In genomic region chr22:24282401-24282800, GRCh38 we compare ENCODE assay signal across 23 cellular contexts. TPM values are rescaled to one million over a fixed set of nuclear protein-coding genes. Genes with fewer than 3 reads are reported as not detected.
DNase-seq lines count a peak whose midpoint lies in the region; ATAC-seq and TF ChIP-seq lines count a peak whose summit lies in the region.
"Had no signal": no experiment of that assay in that cellular context is flagged by ENCODE, and none has a peak within 500 bp of the region (broad histone marks: within the 10 kb centered on the region; RNA-seq: fewer than 3 reads in every experiment).

No MANE protein-coding gene starts in this region.

- ATAC-seq in CD8-positive, alpha-beta T cell, result no peak
- no peak for ATAC-seq in PC-3

- no peak for TF ChIP-seq CTCF in CD8-positive, alpha-beta T cell (IDR thresholded peaks at IDR 0.05)
- TF ChIP-seq CTCF in PC-3 (conservative IDR thresholded peaks at IDR 0.05; ENCODE audit: low read depth, low read length), result no peak
- no peak for TF ChIP-seq CTCF in epithelial cell of esophagus (IDR thresholded peaks at IDR 0.05; ENCODE audit: insufficient read depth, low read depth, low read length, missing control alignments)
- TF ChIP-seq CTCF in mesothelial cell of epicardium (IDR thresholded peaks at IDR 0.05; ENCODE audit: unreplicated experiment), result no peak
- no peak for TF ChIP-seq CTCF in Caco-2 (IDR thresholded peaks at IDR 0.05; ENCODE audit: insufficient read depth in 1 of 2, low read depth in 1 of 2, low read length in 1 of 2, severe bottlenecking in 1 of 2, unreplicated experiment in 1 of 2)

- H3K9me2 ChIP-seq in PC-3 (replicated peaks; ENCODE audit: low read length), result no peaks in the 10 kb centered on the region

- H3K4me1 Mint-ChIP-seq in CD8-positive, alpha-beta T cell (ENCODE audit: low read depth), result peaks cover 63% of the 10 kb centered on the region
- peaks cover 43% of the 10 kb centered on the region for H3K4me1 Mint-ChIP-seq in mesothelial cell of epicardium
- peaks cover 29% of the 10 kb centered on the region for H3K4me1 Mint-ChIP-seq in Caco-2 (ENCODE audit: low read depth, unreplicated experiment)

- no peaks in the 10 kb centered on the region for H3K9me3 ChIP-seq in CD8-positive, alpha-beta T cell (ENCODE audit: low read length)
- H3K9me3 ChIP-seq in PC-3 (ENCODE audit: low read length), result no peaks in the 10 kb centered on the region
- no peaks in the 10 kb centered on the region for H3K9me3 ChIP-seq in Caco-2

- no peaks in the 10 kb centered on the region for H3F3A ChIP-seq in PC-3 (ENCODE audit: low read length, unreplicated experiment)

- no peaks in the 10 kb centered on the region for H4K20me1 ChIP-seq in PC-3 (ENCODE audit: low read length)

- peaks cover 12% of the 10 kb centered on the region for H3K36me3 Mint-ChIP-seq in CD8-positive, alpha-beta T cell
- H3K36me3 Mint-ChIP-seq in mesothelial cell of epicardium (no peaks in the 10 kb centered on the region), Caco-2 (ENCODE audit: insufficient read depth, unreplicated experiment) (peaks cover 7% of the 10 kb centered on the region)

- no peak overlapping the region for H2AFZ ChIP-seq in PC-3 (ENCODE audit: low read length)

- peaks cover 60% of the 10 kb centered on the region for H3K79me2 ChIP-seq in PC-3 (ENCODE audit: low read length)

- H3K27me3 ChIP-seq in CD8-positive, alpha-beta T cell (ENCODE audit: insufficient read depth, low read length), result no peaks in the 10 kb centered on the region
- H3K27me3 ChIP-seq in PC-3 (ENCODE audit: low read length), result no peaks in the 10 kb centered on the region
- H3K27me3 ChIP-seq in Caco-2 (replicated peaks; ENCODE audit: control insufficient read depth, insufficient read depth, low read length), result no peaks in the 10 kb centered on the region

- no peak overlapping the region for H3K4me3 ChIP-seq in CD8-positive, alpha-beta T cell (ENCODE audit: low read depth, low read length)
- H3K4me3 ChIP-seq in PC-3 (ENCODE audit: low read length), result no peak overlapping the region
- no peak overlapping the region for H3K4me3 ChIP-seq in epithelial cell of esophagus (ENCODE audit: low read length)
- H3K4me3 ChIP-seq in Caco-2 (ENCODE audit: low read depth, low read length), result no peak overlapping the region

- no peaks in the 10 kb centered on the region for H3K27me3 Mint-ChIP-seq in CD8-positive, alpha-beta T cell (ENCODE audit: low read depth)
- no peaks in the 10 kb centered on the region for H3K27me3 Mint-ChIP-seq in mesothelial cell of epicardium (ENCODE audit: low read depth)
- no peaks in the 10 kb centered on the region for H3K27me3 Mint-ChIP-seq in Caco-2 (ENCODE audit: insufficient read depth, unreplicated experiment)
- H3K27me3 Mint-ChIP-seq: CD4-positive, CD25-positive, alpha-beta regulatory T cell had no signal

- no peak overlapping the region for H3K4me2 ChIP-seq in PC-3 (ENCODE audit: low read length)

- H3K9me3 Mint-ChIP-seq in CD8-positive, alpha-beta T cell, result no peaks in the 10 kb centered on the region
- H3K9me3 Mint-ChIP-seq in mesothelial cell of epicardium (no peaks in the 10 kb centered on the region), Caco-2 (ENCODE audit: unreplicated experiment) (no peaks in the 10 kb centered on the region)
- H3K9me3 Mint-ChIP-seq: CD4-positive, CD25-positive, alpha-beta regulatory T cell had no signal

- peak overlapping the region; percentile 69 for H3K27ac Mint-ChIP-seq in CD8-positive, alpha-beta T cell
- peak overlapping the region; percentile 97 for H3K27ac Mint-ChIP-seq in mesothelial cell of epicardium
- H3K27ac Mint-ChIP-seq in Caco-2 (ENCODE audit: unreplicated experiment), result no peak overlapping the region

- H3K4me3 Mint-ChIP-seq in CD8-positive, alpha-beta T cell, result no peak overlapping the region
- H3K4me3 Mint-ChIP-seq in mesothelial cell of epicardium (no peak overlapping the region), Caco-2 (ENCODE audit: unreplicated experiment) (no peak overlapping the region)

- no peak for DNase-seq in CD8-positive, alpha-beta T cell
- DNase-seq in PC-3 (peak; percentile 58), epithelial cell of esophagus (ENCODE audit: low read depth) (peak; percentile 81), mesothelial cell of epicardium (ENCODE audit: low spot score in 2 of 2, unreplicated experiment in 2 of 2) (no peak), UCSD-AML1 (lab: John Stamatoyannopoulos, UW; ENCODE audit: unreplicated experiment) (no peak), CD1c-positive myeloid dendritic cell (ENCODE audit: extremely low spot score) (no peak), amniotic stem cell (lab: John Stamatoyannopoulos, UW) (no peak), Caco-2 (no peak)
- DNase-seq: CD4-positive, CD25-positive, alpha-beta regulatory T cell; DMS79 treated with DMSO at 0.1 percent for 48 hours; GF-D8; Kasumi-1; MV-4-11; NCI-H1105; NCI-H1436 treated with DMSO at 0.1 percent for 48 hours; NCI-H187 treated with DMSO at 0.1 percent for 48 hours; NCI-H2171 treated with DMSO at 0.1 percent for 48 hours; NCI-H524; NCI-H748 treated with DMSO at 0.1 percent for 48 hours; SHP77 treated with DMSO at 0.1 percent for 48 hours had no signal

- H3K27ac ChIP-seq in CD8-positive, alpha-beta T cell (ENCODE audit: low read depth, low read length), result no peak overlapping the region
- no peak overlapping the region for H3K27ac ChIP-seq in PC-3 (ENCODE audit: low read length)

- POLR2A ChIA-PET in CD8-positive, alpha-beta T cell (lab: Charles Lee), result no interaction called here
- POLR2A ChIA-PET in PC-3 (lab: Charles Lee; ENCODE audit: unreplicated experiment) (no interaction called here), Caco-2 (lab: Charles Lee) (no interaction called here)

- no peak overlapping the region for H3K9ac ChIP-seq in PC-3 (ENCODE audit: low read length)

- intact Hi-C loops in CD8-positive, alpha-beta T cell (cut with DNase I, micrococcal nuclease), result no loop called here
- intact Hi-C loops in PC-3 (cut with micrococcal nuclease) (no loop called here), Caco-2 (cut with micrococcal nuclease; ENCODE audit: unreplicated experiment) (no loop called here)

- no TSS peak for BruUV-seq in PC-3 (replicated peaks; lab: Mats Ljungman, UMichigan)
- BruUV-seq in Caco-2 (replicated peaks; lab: Mats Ljungman, UMichigan), result no TSS peak

- H3K4me1 ChIP-seq in CD8-positive, alpha-beta T cell (ENCODE audit: insufficient read depth, low read length), result peaks cover 26% of the 10 kb centered on the region
- H3K4me1 ChIP-seq in PC-3 (ENCODE audit: insufficient read depth, low read length) (peaks cover 6% of the 10 kb centered on the region; the same call in 1 of the 2 replicates), Caco-2 (0 out of 2 replicates have a peak, but pooled peaks cover 7% of the 10 kb centered on the region)

- CTCF ChIA-PET in CD8-positive, alpha-beta T cell (lab: Charles Lee), result no interaction called here
- CTCF ChIA-PET in PC-3 (lab: Charles Lee) (no interaction called here), Caco-2 (lab: Charles Lee) (no interaction called here)

- no peaks in the 10 kb centered on the region for H3K36me3 ChIP-seq in CD8-positive, alpha-beta T cell (ENCODE audit: insufficient read depth, low read length)
- no peaks in the 10 kb centered on the region for H3K36me3 ChIP-seq in PC-3 (ENCODE audit: low read depth, low read length)
- no peaks in the 10 kb centered on the region for H3K36me3 ChIP-seq in Caco-2 (ENCODE audit: control insufficient read depth, insufficient read depth, low read length)

RNA-seq across cellular contexts. Expression of gene SPECC1L, which starts 11.8 kb away (rescaled TPM):
- total RNA-seq in CD8-positive, alpha-beta T cell, result 10 to 100 TPM; 24.7 to 28.6 TPM
- total RNA-seq in PC-3 (2014; rRNA removed) (14.1 and 15.1 TPM in 2 replicates), mesothelial cell of epicardium (80.8 to 88.0 TPM (median 82.9 TPM) in 3 replicates), Caco-2 (2022) (64.6 and 72.8 TPM in 2 replicates)

RNA-seq across cellular contexts. Expression of gene GGT5, which starts 37.5 kb away (rescaled TPM):
- not detected for total RNA-seq in CD8-positive, alpha-beta T cell
- 0.04 and 0.12 TPM in 2 replicates for total RNA-seq in PC-3 (2014; rRNA removed)
- total RNA-seq in mesothelial cell of epicardium, result 2.9 to 4.1 TPM (median 3.6 TPM) in 3 replicates
- total RNA-seq in Caco-2 (2022), result 0.51 and 0.66 TPM in 2 replicates
- total RNA-seq: A172; CD4-positive, CD25-positive, alpha-beta regulatory T cell; H4; M059J had no signal

Comparison
In these comparisons a context has a peak if more than half of its experiments do, and no peak if none do; other contexts are left out.
1. DNase-seq: peak in PC-3 (single experiment) and epithelial cell of esophagus (single experiment); none in CD8-positive, alpha-beta T cell (0 of 7), mesothelial cell of epicardium (0 of 2), UCSD-AML1 (single experiment), CD1c-positive myeloid dendritic cell (single experiment), amniotic stem cell (single experiment) and Caco-2 (0 of 2).